15 cellular contexts compared by ENCODE assay signal in the genomic region with DNA sequence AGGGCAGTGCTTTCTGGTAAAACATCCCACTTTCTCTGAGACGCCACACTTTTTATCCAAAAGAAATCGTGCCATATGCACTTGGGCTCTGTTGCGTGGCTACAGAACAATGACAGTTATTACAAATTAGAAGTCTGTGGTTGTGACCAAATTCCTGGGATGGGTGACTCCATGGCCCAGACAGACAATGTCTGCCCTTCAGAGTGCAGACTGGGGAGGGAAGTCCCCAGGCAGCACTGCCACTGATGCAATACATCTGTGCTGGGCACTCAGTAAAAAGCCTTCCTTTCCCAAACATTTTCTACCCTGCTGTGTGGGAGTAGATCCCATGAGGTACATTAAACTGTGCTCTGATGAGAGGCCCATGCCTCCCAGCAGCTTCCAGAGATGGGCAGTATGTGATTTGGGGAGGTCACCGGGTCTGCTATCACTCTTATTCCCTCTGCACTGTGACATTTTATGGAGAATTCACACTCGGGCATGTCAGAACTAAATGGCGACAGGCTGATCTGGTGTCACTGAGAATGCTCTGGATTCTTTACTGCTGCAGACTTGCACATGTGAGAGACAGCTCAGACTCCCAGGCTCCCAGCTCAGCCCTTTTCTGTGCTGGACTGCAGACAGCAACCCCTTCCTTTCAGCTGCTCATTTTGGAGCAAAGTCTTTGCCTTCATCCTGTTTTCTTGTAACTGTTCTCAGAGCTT.
DNase-seq lines count a peak whose midpoint lies in the region; ATAC-seq and TF ChIP-seq lines count a peak whose summit lies in the region.
"Had no signal": no experiment of that assay in that cellular context is flagged by ENCODE, and none has a peak within 500 bp of the region (broad histone marks: within the 10 kb centered on the region; RNA-seq: fewer than 3 reads in every experiment).

No MANE protein-coding gene starts in this region.

- H3K36me3 ChIP-seq in GM23248 (ENCODE audit: low read depth) (no peaks in the 10 kb centered on the region), trophoblast cell (ENCODE audit: control insufficient read depth in 1 of 2, insufficient read depth in 2 of 2, low read length in 2 of 2) (no peaks in the 10 kb centered on the region), testis (ENCODE audit: low read depth, missing control alignments) (no peaks in the 10 kb centered on the region)

- DNase-seq in GM23248 = peak; percentile 83
- peak; percentile 19 for DNase-seq in amniotic epithelial cell (ENCODE audit: low read depth)
- no peak for DNase-seq in Right ventricle myocardium superior
- no peak for DNase-seq in trophoblast cell
- DNase-seq in testis = no peak
- no peak for DNase-seq in GM20000 (ENCODE audit: low spot score)
- DNase-seq in NK-92 (lab: John Stamatoyannopoulos, UW; ENCODE audit: unreplicated experiment) = no peak
- DNase-seq: activated CD4-positive, alpha-beta T cell treated with anti-CD3 and anti-CD28 coated beads for 4 hours; activated naive CD8-positive, alpha-beta T cell treated with anti-CD3 and anti-CD28 coated beads, Interleukin-2, amount 50 U/mL, for 24 hours; activated T-cell treated with anti-CD3 and anti-CD28 coated beads, Interleukin-2, amount 50 U/mL, for 48 hours; NCI-H1417 treated with DMSO at 0.1 percent for 48 hours; NCI-H446 treated with DMSO at 0.1 percent for 48 hours; PC-9; stimulated activated CD4-positive, alpha-beta T cell treated with anti-CD3 and anti-CD28 coated beads, Interleukin-4, amount 100 ng/mL, for 24 hours had no signal

- no peak overlapping the region for H4K8ac ChIP-seq in trophoblast cell (ENCODE audit: low read depth, low read length)

- peak overlapping the region; percentile 12; the same call in 1 of the 2 replicates for H3K9ac ChIP-seq in GM23248
- H3K9ac ChIP-seq in trophoblast cell (ENCODE audit: low read length) = no peak overlapping the region

- H4K20me1 ChIP-seq in GM23248 (ENCODE audit: insufficient read depth) = no peaks in the 10 kb centered on the region

- peak overlapping the region; percentile 75 for H3K27ac ChIP-seq in GM23248
- H3K27ac ChIP-seq in trophoblast cell (ENCODE audit: low read depth, low read length) = peak overlapping the region; percentile 28
- H3K27ac ChIP-seq in testis = no peak overlapping the region
- H3K27ac ChIP-seq: PC-9 had no signal

- H3K4ac ChIP-seq in trophoblast cell (ENCODE audit: low read depth, low read length) = no peak overlapping the region

- peaks cover 56% of the 10 kb centered on the region for H3F3A ChIP-seq in GM23248 (ENCODE audit: insufficient read depth)

- H2BK5ac ChIP-seq in trophoblast cell (ENCODE audit: low read depth, low read length, poor library complexity) = no peak overlapping the region

- no peaks in the 10 kb centered on the region; the same call in 1 of the 2 replicates for H3K9me2 ChIP-seq in GM23248 (ENCODE audit: insufficient read depth)

- TF ChIP-seq CTCF in testis (IDR thresholded peaks at IDR 0.05) (no peak), GM20000 (IDR thresholded peaks at IDR 0.05; ENCODE audit: extremely low read depth, missing control alignments) (no peak)

- no peak overlapping the region for H4K12ac ChIP-seq in trophoblast cell (ENCODE audit: low read depth, low read length)

- H3K4me3 ChIP-seq in GM23248 = no peak overlapping the region
- no peak overlapping the region for H3K4me3 ChIP-seq in trophoblast cell (ENCODE audit: low read depth, low read length)
- H3K4me3 ChIP-seq in testis = no peak overlapping the region
- H3K4me3 ChIP-seq: PC-9 had no signal

- intact Hi-C loops in Right ventricle myocardium superior (cut with DNase I) = no loop called here
- intact Hi-C loops in testis (cut with DNase I; ENCODE audit: low total_unique reads) = no loop called here

- peaks cover 59% of the 10 kb centered on the region for H3K4me1 ChIP-seq in GM23248 (ENCODE audit: insufficient read depth)
- peaks cover 6 to 7% of the 10 kb centered on the region in 2 experiments for H3K4me1 ChIP-seq in trophoblast cell (ENCODE audit: control insufficient read depth in 1 of 2, insufficient read depth in 2 of 2, low read length in 2 of 2)
- no peaks in the 10 kb centered on the region for H3K4me1 ChIP-seq in testis

- H3K14ac ChIP-seq in trophoblast cell (ENCODE audit: low read length) = no peak overlapping the region

- H3K4me2 ChIP-seq in GM23248 (ENCODE audit: unreplicated experiment) = peak overlapping the region; percentile 60
- H3K4me2 ChIP-seq in trophoblast cell (ENCODE audit: low read length) = no peak overlapping the region
- H3K4me2 ChIP-seq: PC-9 had no signal

- H3K9me3 ChIP-seq in GM23248 (ENCODE audit: low read depth) = no peaks in the 10 kb centered on the region
- H3K9me3 ChIP-seq in trophoblast cell (ENCODE audit: insufficient read depth, low read depth, low read length) = no peaks in the 10 kb centered on the region
- H3K9me3 ChIP-seq in testis = no peaks in the 10 kb centered on the region

- H3K79me1 ChIP-seq in trophoblast cell (ENCODE audit: low read length) = no peaks in the 10 kb centered on the region

- no peaks in the 10 kb centered on the region for H3K27me3 ChIP-seq in GM23248 (replicated peaks; ENCODE audit: insufficient read depth)
- no peaks in the 10 kb centered on the region for H3K27me3 ChIP-seq in trophoblast cell (ENCODE audit: insufficient read depth, low read length)
- H3K27me3 ChIP-seq in testis = no peaks in the 10 kb centered on the region

- H3K18ac ChIP-seq in trophoblast cell (ENCODE audit: low read length) = no peak overlapping the region

- H3K23ac ChIP-seq in trophoblast cell (ENCODE audit: low read length) = no peak overlapping the region

- in situ Hi-C loops in GM23248 (cut with MboI) = no loop called here

- H3K79me2 ChIP-seq in GM23248 (ENCODE audit: insufficient read depth) (no peaks in the 10 kb centered on the region), trophoblast cell (ENCODE audit: control insufficient read depth, insufficient read depth, low read length, poor library complexity) (no peaks in the 10 kb centered on the region)

- no peak overlapping the region for H4K91ac ChIP-seq in trophoblast cell (ENCODE audit: low read depth, low read length)

- WGBS in GM23248 (ENCODE audit: low coverage in 1 of 2, low lambda C conversion rate in 2 of 2, missing lambda C conversion rate in 2 of 2), 2 experiments = 6 to 8% methylated on average over 6 of the region's 6 CpGs
- WGBS in trophoblast cell (ENCODE audit: extremely low coverage, insufficient coverage, insufficient read length) = no CpG with 5 or more reads among the region's 6 CpGs
- WGBS in testis, 2 donors = 78% methylated on average over 6 of the region's 6 CpGs

- peak overlapping the region; percentile 7; the same call in 1 of the 2 replicates for H2AFZ ChIP-seq in GM23248
- H2AFZ ChIP-seq in trophoblast cell (ENCODE audit: insufficient read depth, low read length, poor library complexity) = no peak overlapping the region
- H2AFZ ChIP-seq: PC-9 had no signal

- no peak overlapping the region for H2BK12ac ChIP-seq in trophoblast cell (ENCODE audit: low read length)

- H2AK5ac ChIP-seq in trophoblast cell (ENCODE audit: low read length) = no peak overlapping the region

- no peak for TF ChIP-seq POLR2A in testis (IDR thresholded peaks at IDR 0.05)

- H2BK120ac ChIP-seq in trophoblast cell (ENCODE audit: insufficient read depth, low read length, poor library complexity) = no peak overlapping the region

- peak; percentile 77 for ATAC-seq in Right ventricle myocardium superior (ENCODE audit: poor library complexity)
- no peak for ATAC-seq in HG03342 (IDR thresholded peaks at IDR 0.05; ENCODE audit: unreplicated experiment)
- ATAC-seq: activated naive CD8-positive, alpha-beta T cell treated with anti-CD3 and anti-CD28 coated beads, Interleukin-2, amount 50 U/mL, for 24 hours had no signal

Comparison
In these comparisons a context has a peak if more than half of its experiments do, and no peak if none do; other contexts are left out.
1. DNase-seq: peak in GM23248 (single experiment) and amniotic epithelial cell (single experiment); none in Right ventricle myocardium superior (single experiment), trophoblast cell (0 of 2), testis (single experiment), GM20000 (single experiment) and NK-92 (single experiment).
2. H3K27ac ChIP-seq: peak in GM23248 (single experiment) and trophoblast cell (single experiment); none in testis (0 of 2).